In genomic region chr7:73706122-73707044, GRCh38 we compare ENCODE assay signal across 1 cellular context.
TF ChIP-seq lines count a peak whose summit lies in the region.

No MANE protein-coding gene starts in this region.

TF ChIP-seq in K562, 482 proteins besides CTCF, POLR2A, EP300 and RAD21:
- TF ChIP-seq SMARCE1 (IDR thresholded peaks at IDR 0.05) (peak; percentile 66), NFE2 (IDR thresholded peaks at IDR 0.05; ENCODE audit: low read depth) (peak; percentile 90), FOSL1 (tag; conservative IDR thresholded peaks at IDR 0.05) (peak; percentile 95), FOXO4 (CRISPR knock-in tag; IDR thresholded peaks at IDR 0.05) (no peak), DPF2 (IDR thresholded peaks at IDR 0.05) (peak; percentile 88), KDM1A (IDR thresholded peaks at IDR 0.05) (peak in 1 of 2 experiments; percentile 38; a peak in 1 of 4 replicates), ZNF217 (CRISPR knock-in tag; IDR thresholded peaks at IDR 0.05) (no peak), KAT7 (CRISPR knock-in tag; IDR thresholded peaks at IDR 0.05; ENCODE audit: borderline replicate concordance) (peak; percentile 49; the same call in 1 of the 2 replicates), ZNF316 (IDR thresholded peaks at IDR 0.05) (peak; percentile 65), ATF3 (IDR thresholded peaks at IDR 0.05) (peak; percentile 92), ATF3 (CRISPR knock-in tag; conservative IDR thresholded peaks at IDR 0.05) (no peak; the same call in 1 of the 2 replicates), CREB1 (IDR thresholded peaks at IDR 0.05) (peak; percentile 41; the same call in 1 of the 2 replicates), CREB1 (CRISPR knock-in tag; IDR thresholded peaks at IDR 0.05) (peak; percentile 61; the same call in 1 of the 2 replicates), SMARCA4 (IDR thresholded peaks at IDR 0.05) (peak; percentile 72), MBD2 (IDR thresholded peaks at IDR 0.05; ENCODE audit: borderline replicate concordance, low read depth) (no peak), GTF2F1 (IDR thresholded peaks at IDR 0.05; ENCODE audit: low read depth, low read length) (no peak), BHLHE40 (IDR thresholded peaks at IDR 0.05; ENCODE audit: low read length) (peak; percentile 66), TRIM24 (IDR thresholded peaks at IDR 0.05) (0 out of 4 replicates have a peak, but pooled peaks of 1 of the 2 experiments have one; percentile 18), CBFA2T2 (conservative IDR thresholded peaks at IDR 0.05) (no peak), THRB (CRISPR knock-in tag; conservative IDR thresholded peaks at IDR 0.05) (no peak), C11orf30 (IDR thresholded peaks at IDR 0.05; ENCODE audit: low read depth) (peak; percentile 82), HDAC1 (IDR thresholded peaks at IDR 0.05) (0 out of 4 replicates have a peak, but pooled peaks of 1 of the 2 experiments have one; percentile 26), BACH1 (tag; IDR thresholded peaks at IDR 0.05) (no peak), MAX (CRISPR knock-in tag; IDR thresholded peaks at IDR 0.05) (peak; percentile 5; the same call in 1 of the 2 replicates), GATAD2A (IDR thresholded peaks at IDR 0.05) (0 out of 2 replicates have a peak, but pooled peaks have one; percentile 11), RBM14 (IDR thresholded peaks at IDR 0.05; ENCODE audit: borderline replicate concordance, insufficient read depth, low read depth, low read length) (no peak), CREM (IDR thresholded peaks at IDR 0.05; ENCODE audit: low read depth) (peak; percentile 45; the same call in 1 of the 2 replicates), RCOR1 (IDR thresholded peaks at IDR 0.05; ENCODE audit: borderline replicate concordance in 1 of 2, low read depth in 2 of 2, low read length in 2 of 2) (no peak), MYNN (IDR thresholded peaks at IDR 0.05) (no peak), MYNN (CRISPR knock-in tag; IDR thresholded peaks at IDR 0.05) (no peak), ZNF830 (CRISPR knock-in tag; IDR thresholded peaks at IDR 0.05) (no peak), NFIC (IDR thresholded peaks at IDR 0.05) (peak; percentile 76), PHB (CRISPR knock-in tag; IDR thresholded peaks at IDR 0.05) (no peak), E2F3 (CRISPR knock-in tag; IDR thresholded peaks at IDR 0.05) (no peak), MAFK (IDR thresholded peaks at IDR 0.05; ENCODE audit: low read length) (peak; percentile 58), JUN (IDR thresholded peaks at IDR 0.05; ENCODE audit: borderline replicate concordance, low read depth, low read length) (peak; percentile 77), JUN (CRISPR knock-in tag; IDR thresholded peaks at IDR 0.05; ENCODE audit: borderline replicate concordance) (no peak), ATF1 (CRISPR knock-in tag; IDR thresholded peaks at IDR 0.05) (no peak), ATF1 (tag; IDR thresholded peaks at IDR 0.05) (peak; percentile 50), ATF7 (IDR thresholded peaks at IDR 0.05) (0 out of 2 replicates have a peak, but pooled peaks have one; percentile 19), JUND (IDR thresholded peaks at IDR 0.05; ENCODE audit: borderline replicate concordance, low read depth, low read length) (peak; percentile 88), JUND (tag; IDR thresholded peaks at IDR 0.05; ENCODE audit: borderline replicate concordance, low read depth, low read length) (peak; percentile 87; the same call in 2 of the 3 replicates), TAF9B (IDR thresholded peaks at IDR 0.05; ENCODE audit: partially characterized antibody) (no peak), ZBTB7A (IDR thresholded peaks at IDR 0.05; ENCODE audit: borderline replicate concordance, control insufficient read depth, low read depth, low read length) (peak; percentile 91), ARID1B (IDR thresholded peaks at IDR 0.05) (peak; percentile 77), MAFG (tag; conservative IDR thresholded peaks at IDR 0.05) (peak; percentile 73), ZEB2 (IDR thresholded peaks at IDR 0.05) (peak; percentile 58; the same call in 1 of the 2 replicates), FOS (IDR thresholded peaks at IDR 0.05; ENCODE audit: extremely low read depth, insufficient read length) (peak; percentile 18), NRF1 (conservative IDR thresholded peaks at IDR 0.05 in 1 of 2, IDR thresholded peaks at IDR 0.05 in 1 of 2) (0 out of 4 replicates have a peak, but pooled peaks of 1 of the 2 experiments have one; percentile 21), NFRKB (IDR thresholded peaks at IDR 0.05; ENCODE audit: low read depth) (no peak), GATAD2B (IDR thresholded peaks at IDR 0.05; ENCODE audit: borderline replicate concordance) (peak; percentile 16; the same call in 1 of the 2 replicates), BCOR (IDR thresholded peaks at IDR 0.05) (peak; percentile 85), HDAC2 (IDR thresholded peaks at IDR 0.05) (peak; percentile 51; the same call in 1 of the 2 replicates), ZNF174 (CRISPR knock-in tag; IDR thresholded peaks at IDR 0.05) (no peak), ZNF12 (CRISPR knock-in tag; IDR thresholded peaks at IDR 0.05) (0 out of 2 replicates have a peak, but pooled peaks have one; percentile 21), ELF4 (CRISPR knock-in tag; IDR thresholded peaks at IDR 0.05) (no peak), MCM5 (IDR thresholded peaks at IDR 0.05; ENCODE audit: low read depth) (no peak), BRD9 (IDR thresholded peaks at IDR 0.05; ENCODE audit: low read depth, partially characterized antibody) (no peak)
- TF ChIP-seq, protein P1, sequence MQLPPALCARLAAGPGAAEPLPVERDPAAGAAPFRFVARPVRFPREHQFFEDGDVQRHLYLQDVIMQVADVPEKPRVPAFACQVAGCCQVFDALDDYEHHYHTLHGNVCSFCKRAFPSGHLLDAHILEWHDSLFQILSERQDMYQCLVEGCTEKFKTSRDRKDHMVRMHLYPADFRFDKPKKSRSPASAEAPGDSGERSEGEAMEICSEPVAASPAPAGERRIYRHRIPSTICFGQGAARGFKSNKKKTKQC (CRISPR knock-in tag; IDR thresholded peaks at IDR 0.05): peak; percentile 42; the same call in 1 of the 2 replicates
- TF ChIP-seq, protein P2, sequence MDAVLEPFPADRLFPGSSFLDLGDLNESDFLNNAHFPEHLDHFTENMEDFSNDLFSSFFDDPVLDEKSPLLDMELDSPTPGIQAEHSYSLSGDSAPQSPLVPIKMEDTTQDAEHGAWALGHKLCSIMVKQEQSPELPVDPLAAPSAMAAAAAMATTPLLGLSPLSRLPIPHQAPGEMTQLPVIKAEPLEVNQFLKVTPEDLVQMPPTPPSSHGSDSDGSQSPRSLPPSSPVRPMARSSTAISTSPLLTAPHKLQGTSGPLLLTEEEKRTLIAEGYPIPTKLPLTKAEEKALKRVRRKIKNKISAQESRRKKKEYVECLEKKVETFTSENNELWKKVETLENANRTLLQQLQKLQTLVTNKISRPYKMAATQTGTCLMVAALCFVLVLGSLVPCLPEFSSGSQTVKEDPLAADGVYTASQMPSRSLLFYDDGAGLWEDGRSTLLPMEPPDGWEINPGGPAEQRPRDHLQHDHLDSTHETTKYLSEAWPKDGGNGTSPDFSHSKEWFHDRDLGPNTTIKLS (IDR thresholded peaks at IDR 0.05; ENCODE audit: borderline replicate concordance, low read depth): no peak
- TF ChIP-seq, protein P3, sequence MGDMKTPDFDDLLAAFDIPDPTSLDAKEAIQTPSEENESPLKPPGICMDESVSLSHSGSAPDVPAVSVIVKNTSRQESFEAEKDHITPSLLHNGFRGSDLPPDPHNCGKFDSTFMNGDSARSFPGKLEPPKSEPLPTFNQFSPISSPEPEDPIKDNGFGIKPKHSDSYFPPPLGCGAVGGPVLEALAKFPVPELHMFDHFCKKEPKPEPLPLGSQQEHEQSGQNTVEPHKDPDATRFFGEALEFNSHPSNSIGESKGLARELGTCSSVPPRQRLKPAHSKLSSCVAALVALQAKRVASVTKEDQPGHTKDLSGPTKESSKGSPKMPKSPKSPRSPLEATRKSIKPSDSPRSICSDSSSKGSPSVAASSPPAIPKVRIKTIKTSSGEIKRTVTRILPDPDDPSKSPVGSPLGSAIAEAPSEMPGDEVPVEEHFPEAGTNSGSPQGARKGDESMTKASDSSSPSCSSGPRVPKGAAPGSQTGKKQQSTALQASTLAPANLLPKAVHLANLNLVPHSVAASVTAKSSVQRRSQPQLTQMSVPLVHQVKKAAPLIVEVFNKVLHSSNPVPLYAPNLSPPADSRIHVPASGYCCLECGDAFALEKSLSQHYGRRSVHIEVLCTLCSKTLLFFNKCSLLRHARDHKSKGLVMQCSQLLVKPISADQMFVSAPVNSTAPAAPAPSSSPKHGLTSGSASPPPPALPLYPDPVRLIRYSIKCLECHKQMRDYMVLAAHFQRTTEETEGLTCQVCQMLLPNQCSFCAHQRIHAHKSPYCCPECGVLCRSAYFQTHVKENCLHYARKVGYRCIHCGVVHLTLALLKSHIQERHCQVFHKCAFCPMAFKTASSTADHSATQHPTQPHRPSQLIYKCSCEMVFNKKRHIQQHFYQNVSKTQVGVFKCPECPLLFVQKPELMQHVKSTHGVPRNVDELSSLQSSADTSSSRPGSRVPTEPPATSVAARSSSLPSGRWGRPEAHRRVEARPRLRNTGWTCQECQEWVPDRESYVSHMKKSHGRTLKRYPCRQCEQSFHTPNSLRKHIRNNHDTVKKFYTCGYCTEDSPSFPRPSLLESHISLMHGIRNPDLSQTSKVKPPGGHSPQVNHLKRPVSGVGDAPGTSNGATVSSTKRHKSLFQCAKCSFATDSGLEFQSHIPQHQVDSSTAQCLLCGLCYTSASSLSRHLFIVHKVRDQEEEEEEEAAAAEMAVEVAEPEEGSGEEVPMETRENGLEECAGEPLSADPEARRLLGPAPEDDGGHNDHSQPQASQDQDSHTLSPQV (IDR thresholded peaks at IDR 0.05): peak; percentile 64
- TF ChIP-seq, protein P4, sequence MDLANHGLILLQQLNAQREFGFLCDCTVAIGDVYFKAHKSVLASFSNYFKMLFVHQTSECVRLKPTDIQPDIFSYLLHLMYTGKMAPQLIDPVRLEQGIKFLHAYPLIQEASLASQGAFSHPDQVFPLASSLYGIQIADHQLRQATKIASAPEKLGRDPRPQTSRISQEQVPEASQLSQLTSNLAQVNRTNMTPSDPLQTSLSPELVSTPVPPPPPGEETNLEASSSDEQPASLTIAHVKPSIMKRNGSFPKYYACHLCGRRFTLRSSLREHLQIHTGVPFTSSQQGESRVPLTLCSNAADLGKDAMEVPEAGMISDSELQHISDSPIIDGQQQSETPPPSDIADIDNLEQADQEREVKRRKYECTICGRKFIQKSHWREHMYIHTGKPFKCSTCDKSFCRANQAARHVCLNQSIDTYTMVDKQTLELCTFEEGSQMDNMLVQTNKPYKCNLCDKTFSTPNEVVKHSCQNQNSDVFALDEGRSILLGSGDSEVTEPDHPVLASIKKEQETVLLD (IDR thresholded peaks at IDR 0.05): 0 out of 2 replicates have a peak, but pooled peaks have one; percentile 24
- TF ChIP-seq, protein P5, sequence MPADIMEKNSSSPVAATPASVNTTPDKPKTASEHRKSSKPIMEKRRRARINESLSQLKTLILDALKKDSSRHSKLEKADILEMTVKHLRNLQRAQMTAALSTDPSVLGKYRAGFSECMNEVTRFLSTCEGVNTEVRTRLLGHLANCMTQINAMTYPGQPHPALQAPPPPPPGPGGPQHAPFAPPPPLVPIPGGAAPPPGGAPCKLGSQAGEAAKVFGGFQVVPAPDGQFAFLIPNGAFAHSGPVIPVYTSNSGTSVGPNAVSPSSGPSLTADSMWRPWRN (IDR thresholded peaks at IDR 0.05; ENCODE audit: low read depth): no peak
- TF ChIP-seq, protein P6, sequence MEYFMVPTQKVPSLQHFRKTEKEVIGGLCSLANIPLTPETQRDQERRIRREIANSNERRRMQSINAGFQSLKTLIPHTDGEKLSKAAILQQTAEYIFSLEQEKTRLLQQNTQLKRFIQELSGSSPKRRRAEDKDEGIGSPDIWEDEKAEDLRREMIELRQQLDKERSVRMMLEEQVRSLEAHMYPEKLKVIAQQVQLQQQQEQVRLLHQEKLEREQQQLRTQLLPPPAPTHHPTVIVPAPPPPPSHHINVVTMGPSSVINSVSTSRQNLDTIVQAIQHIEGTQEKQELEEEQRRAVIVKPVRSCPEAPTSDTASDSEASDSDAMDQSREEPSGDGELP (CRISPR knock-in tag; IDR thresholded peaks at IDR 0.05; ENCODE audit: borderline replicate concordance): peak; percentile 40; the same call in 1 of the 2 replicates
TF ChIP-seq in K562: peak in this region for 37.
